15 cellular contexts compared by ENCODE assay signal in genomic region chr11:18669629-18670162, GRCh38. TPM values are rescaled to one million over a fixed set of nuclear protein-coding genes. Genes with fewer than 3 reads are reported as not detected.
DNase-seq lines count a peak whose midpoint lies in the region; ATAC-seq, FAIRE-seq and TF ChIP-seq lines count a peak whose summit lies in the region.
"Had no signal": no experiment of that assay in that cellular context is flagged by ENCODE, and none has a peak within 500 bp of the region (broad histone marks: within the 10 kb centered on the region; RNA-seq: fewer than 3 reads in every experiment).

No MANE protein-coding gene starts in this region.

- ATAC-seq in activated T-cell treated with anti-CD3 and anti-CD28 coated beads, Interleukin-2, amount 50 U/mL, for 4 hours = no peak
- no peak for ATAC-seq in activated naive CD8-positive, alpha-beta T cell treated with anti-CD3 and anti-CD28 coated beads, Interleukin-2, amount 10 ng/mL, durations not matched to agents 7 days and 5 days (ENCODE audit: low read depth)
- ATAC-seq in pancreas = peak; percentile 15 to 77 (median 68)
- no peak for ATAC-seq in HG02870 (IDR thresholded peaks at IDR 0.05; ENCODE audit: unreplicated experiment)
- ATAC-seq in HG02623 (IDR thresholded peaks at IDR 0.05; ENCODE audit: unreplicated experiment) = no peak
- ATAC-seq: left cardiac atrium, Panc1 had no signal

- no peak overlapping the region for H3K4me3 ChIP-seq in pancreas

- 39 to 46% methylated on average over 4 of the region's 4 CpGs for WGBS in pancreas, 2 donors

- H3K36me3 ChIP-seq in pancreas = no peaks in the 10 kb centered on the region

- H3K9me3 ChIP-seq in pancreas = no peaks in the 10 kb centered on the region

- FAIRE-seq in pancreas (lab: Jason Lieb, UNC) = no peak

- H3K9me3 Mint-ChIP-seq in activated T-cell treated with anti-CD3 and anti-CD28 coated beads, Interleukin-2, amount 50 U/mL, for 24 hours = no peaks in the 10 kb centered on the region
- H3K9me3 Mint-ChIP-seq in activated T-cell treated with anti-CD3 and anti-CD28 coated beads, Interleukin-2, amount 50 U/mL, for 4 hours = peaks cover 4% of the 10 kb centered on the region
- peaks cover 3% of the 10 kb centered on the region for H3K9me3 Mint-ChIP-seq in activated naive CD8-positive, alpha-beta T cell treated with anti-CD3 and anti-CD28 coated beads, Interleukin-2, amount 10 ng/mL, durations not matched to agents 7 days and 5 days
- H3K9me3 Mint-ChIP-seq: central memory CD8-positive, alpha-beta T cell had no signal

- peaks cover 61% of the 10 kb centered on the region for H3K4me1 Mint-ChIP-seq in activated T-cell treated with anti-CD3 and anti-CD28 coated beads, Interleukin-2, amount 50 U/mL, for 24 hours (ENCODE audit: low read depth)
- H3K4me1 Mint-ChIP-seq in activated T-cell treated with anti-CD3 and anti-CD28 coated beads, Interleukin-2, amount 50 U/mL, for 4 hours (ENCODE audit: low read depth) = peaks cover 53% of the 10 kb centered on the region
- H3K4me1 Mint-ChIP-seq in activated naive CD8-positive, alpha-beta T cell treated with anti-CD3 and anti-CD28 coated beads, Interleukin-2, amount 10 ng/mL, durations not matched to agents 7 days and 5 days = peaks cover 36% of the 10 kb centered on the region

- POLR2A ChIA-PET in activated naive CD8-positive, alpha-beta T cell treated with anti-CD3 and anti-CD28 coated beads, Interleukin-2, amount 10 ng/mL, durations not matched to agents 7 days and 5 days (lab: Charles Lee) = interaction anchor here (1.4 kb wide), 1 partner anchor 10 kb away, joined by 4 read pairs; no protein-coding TSS in a partner anchor

- peak overlapping the region; percentile 81 for H3K27ac Mint-ChIP-seq in activated T-cell treated with anti-CD3 and anti-CD28 coated beads, Interleukin-2, amount 50 U/mL, for 24 hours
- peak overlapping the region; percentile 69 for H3K27ac Mint-ChIP-seq in activated naive CD8-positive, alpha-beta T cell treated with anti-CD3 and anti-CD28 coated beads, Interleukin-2, amount 10 ng/mL, durations not matched to agents 7 days and 5 days

- H3K27ac ChIP-seq in pancreas = peak overlapping the region in 2 of 4 donors; percentile 33

- peaks cover 0 to 26% (median 0%) of the 10 kb centered on the region in 3 donors for H3K4me1 ChIP-seq in pancreas

- TF ChIP-seq CTCF in pancreas (IDR thresholded peaks at IDR 0.05) = no peak

- no peaks in the 10 kb centered on the region for H3K36me3 Mint-ChIP-seq in activated T-cell treated with anti-CD3 and anti-CD28 coated beads, Interleukin-2, amount 50 U/mL, for 24 hours (ENCODE audit: low read depth)
- H3K36me3 Mint-ChIP-seq in activated T-cell treated with anti-CD3 and anti-CD28 coated beads, Interleukin-2, amount 50 U/mL, for 4 hours (ENCODE audit: insufficient read depth) = no peaks in the 10 kb centered on the region
- no peaks in the 10 kb centered on the region for H3K36me3 Mint-ChIP-seq in activated naive CD8-positive, alpha-beta T cell treated with anti-CD3 and anti-CD28 coated beads, Interleukin-2, amount 10 ng/mL, durations not matched to agents 7 days and 5 days

- DNase-seq in activated T-cell treated with anti-CD3 and anti-CD28 coated beads, Interleukin-2, amount 50 U/mL, for 24 hours = no peak
- no peak for DNase-seq in activated T-cell treated with anti-CD3 and anti-CD28 coated beads, Interleukin-2, amount 50 U/mL, for 4 hours
- DNase-seq in NCI-H510A treated with DMSO at 0.1 percent for 48 hours (lab: John Stamatoyannopoulos, UW) = peak; percentile 83
- DNase-seq in activated naive CD8-positive, alpha-beta T cell treated with anti-CD3 and anti-CD28 coated beads, Interleukin-2, amount 10 ng/mL, durations not matched to agents 7 days and 5 days = no peak
- DNase-seq in pancreas = peak in 2 of 6 donors; percentile 13 to 40
- DNase-seq in NCI-H128 (lab: John Stamatoyannopoulos, UW; ENCODE audit: unreplicated experiment) = no peak
- DNase-seq: activated CD8-positive, alpha-beta memory T cell treated with anti-CD3 and anti-CD28 coated beads for 24 hours; head of caudate nucleus; left cardiac atrium; NCI-H2081 treated with DMSO at 0.1 percent for 48 hours had no signal

- intact Hi-C loops in pancreas (cut with DNase I) = no loop called here

- no peak overlapping the region for H3K4me3 Mint-ChIP-seq in activated T-cell treated with anti-CD3 and anti-CD28 coated beads, Interleukin-2, amount 50 U/mL, for 24 hours
- H3K4me3 Mint-ChIP-seq in activated T-cell treated with anti-CD3 and anti-CD28 coated beads, Interleukin-2, amount 50 U/mL, for 4 hours = no peak overlapping the region
- H3K4me3 Mint-ChIP-seq in activated naive CD8-positive, alpha-beta T cell treated with anti-CD3 and anti-CD28 coated beads, Interleukin-2, amount 10 ng/mL, durations not matched to agents 7 days and 5 days = peak overlapping the region; percentile 41
- H3K4me3 Mint-ChIP-seq: central memory CD8-positive, alpha-beta T cell had no signal

- no peaks in the 10 kb centered on the region for H3K27me3 Mint-ChIP-seq in activated T-cell treated with anti-CD3 and anti-CD28 coated beads, Interleukin-2, amount 50 U/mL, for 24 hours
- no peaks in the 10 kb centered on the region for H3K27me3 Mint-ChIP-seq in activated T-cell treated with anti-CD3 and anti-CD28 coated beads, Interleukin-2, amount 50 U/mL, for 4 hours (ENCODE audit: low read depth)
- H3K27me3 Mint-ChIP-seq in activated naive CD8-positive, alpha-beta T cell treated with anti-CD3 and anti-CD28 coated beads, Interleukin-2, amount 10 ng/mL, durations not matched to agents 7 days and 5 days = no peaks in the 10 kb centered on the region
- H3K27me3 Mint-ChIP-seq: central memory CD8-positive, alpha-beta T cell had no signal

- no peaks in the 10 kb centered on the region for H3K27me3 ChIP-seq in pancreas

RNA-seq across cellular contexts. Expression of gene TMEM86A, which starts 28.9 kb away (rescaled TPM):
- under 1 TPM; 0.13 to 0.38 (median 0.18) TPM for total RNA-seq in activated T-cell treated with anti-CD3 and anti-CD28 coated beads, Interleukin-2, amount 50 U/mL, for 4 hours
- 1 to 10 TPM; 1.4 to 1.7 TPM for total RNA-seq in activated naive CD8-positive, alpha-beta T cell treated with anti-CD3 and anti-CD28 coated beads, Interleukin-2, amount 10 ng/mL, durations not matched to agents 7 days and 5 days
- total RNA-seq in pancreas = 1 to 10 TPM; 2.5 to 9.3 (median 2.9) TPM
- 1 to 10 TPM; 1.4 to 2.4 TPM for polyA plus RNA-seq in pancreas

RNA-seq across cellular contexts. Expression of gene SPTY2D1, which starts 35.6 kb away (rescaled TPM):
- 10 to 100 TPM; 24.5 to 30.2 (median 28.2) TPM for total RNA-seq in activated T-cell treated with anti-CD3 and anti-CD28 coated beads, Interleukin-2, amount 50 U/mL, for 4 hours
- total RNA-seq in activated naive CD8-positive, alpha-beta T cell treated with anti-CD3 and anti-CD28 coated beads, Interleukin-2, amount 10 ng/mL, durations not matched to agents 7 days and 5 days = 10 to 100 TPM; 27.8 to 27.9 TPM
- total RNA-seq in pancreas = 10 to 100 TPM in 2 of 6 donors, 1 to 10 TPM in 4; 6.2 to 13.6 (median 8.5) TPM
- 1 to 10 TPM; 1.7 to 4.0 TPM for polyA plus RNA-seq in pancreas

RNA-seq across cellular contexts. Expression of gene IGSF22, which starts 56.3 kb away (rescaled TPM):
- total RNA-seq in activated T-cell treated with anti-CD3 and anti-CD28 coated beads, Interleukin-2, amount 50 U/mL, for 4 hours = under 1 TPM; 0.16 to 0.60 (median 0.53) TPM
- total RNA-seq in activated naive CD8-positive, alpha-beta T cell treated with anti-CD3 and anti-CD28 coated beads, Interleukin-2, amount 10 ng/mL, durations not matched to agents 7 days and 5 days = 1 to 10 TPM; 2.5 TPM
- total RNA-seq in pancreas = 1 to 10 TPM in 1 of 6 donors, under 1 TPM in 5; 0.16 to 1.2 (median 0.64) TPM
- polyA plus RNA-seq in pancreas = under 1 TPM; 0.77 to 0.84 TPM
- total RNA-seq: pulmonary artery endothelial cell had no signal

Comparison
In these comparisons a context has a peak if more than half of its experiments do, and no peak if none do; other contexts are left out.
1. ATAC-seq: peak in pancreas (4 of 4); none in activated T-cell treated with anti-CD3 and anti-CD28 coated beads, Interleukin-2, amount 50 U/mL, for 4 hours (0 of 2), activated naive CD8-positive, alpha-beta T cell treated with anti-CD3 and anti-CD28 coated beads, Interleukin-2, amount 10 ng/mL, durations not matched to agents 7 days and 5 days (single experiment), HG02870 (single experiment) and HG02623 (single experiment).